ENCODE assay signal across 28 cellular contexts in genomic region chr6:149859938-149860337, GRCh38. TPM values are rescaled to one million over a fixed set of nuclear protein-coding genes. Genes with fewer than 3 reads are reported as not detected.
DNase-seq lines count a peak whose midpoint lies in the region; ATAC-seq and TF ChIP-seq lines count a peak whose summit lies in the region.
"Had no signal": no experiment of that assay in that cellular context is flagged by ENCODE, and none has a peak within 500 bp of the region (broad histone marks: within the 10 kb centered on the region; RNA-seq: fewer than 3 reads in every experiment).

No MANE protein-coding gene starts in this region.

- intact Hi-C loops in Calu3 (cut with micrococcal nuclease; ENCODE audit: unreplicated experiment) (loop anchor here (5.0 to 10.0 kb wide), 2 partner anchors 37 to 65 kb away; partner anchors contain the start of genes RAET1E and RAET1G), psoas muscle (cut with DNase I) (loop anchor here in 1 of 2 donors (2.0 kb wide), 1 partner anchor 15 kb away; no protein-coding TSS in a partner anchor)
- intact Hi-C loops in activated naive CD4-positive, alpha-beta T cell treated with anti-CD3 and anti-CD28 coated beads for 36 hours (cut with micrococcal nuclease): loop anchor here (5.0 kb wide), 2 partner anchors 147 to 373 kb away; partner anchors contain the start of gene ZC3H12D

- TF ChIP-seq CTCF in Calu3 (IDR thresholded peaks at IDR 0.05; ENCODE audit: unreplicated experiment) (no peak), chondrocyte (IDR thresholded peaks at IDR 0.05) (no peak), psoas muscle (IDR thresholded peaks at IDR 0.05) (no peak)

- H3K27me3 ChIP-seq in psoas muscle (ENCODE audit: insufficient read depth in 3 of 3, low read length in 2 of 3): no peaks in the 10 kb centered on the region
- H3K27me3 ChIP-seq: esophagus muscularis mucosa, gastroesophageal sphincter, tibial nerve had no signal

- H3K4me1 ChIP-seq in psoas muscle: peaks cover 47% of the 10 kb centered on the region

- H3K9me3 Mint-ChIP-seq in Calu3 (ENCODE audit: low read depth, unreplicated experiment) (no peaks in the 10 kb centered on the region), chondrocyte (ENCODE audit: low read depth) (no peaks in the 10 kb centered on the region)
- H3K9me3 Mint-ChIP-seq in activated naive CD4-positive, alpha-beta T cell treated with anti-CD3 and anti-CD28 coated beads, Interleukin-2, amount 10 ng/mL, durations not matched to agents 7 days and 5 days: no peaks in the 10 kb centered on the region
- no peaks in the 10 kb centered on the region for H3K9me3 Mint-ChIP-seq in activated naive CD4-positive, alpha-beta T cell treated with anti-CD3 and anti-CD28 coated beads for 36 hours
- H3K9me3 Mint-ChIP-seq: activated naive CD4-positive, alpha-beta T cell treated with anti-CD3 and anti-CD28 coated beads, Interleukin-2, amount 50 U/mL, for 24 hours; CD4-positive, CD25-positive, alpha-beta regulatory T cell; immature natural killer cell; memory B cell had no signal

- H3K4me3 Mint-ChIP-seq in Calu3 (ENCODE audit: low read depth, unreplicated experiment) (peak overlapping the region; percentile 80), chondrocyte (ENCODE audit: unreplicated experiment) (no peak overlapping the region)
- no peak overlapping the region for H3K4me3 Mint-ChIP-seq in activated naive CD4-positive, alpha-beta T cell treated with anti-CD3 and anti-CD28 coated beads, Interleukin-2, amount 10 ng/mL, durations not matched to agents 7 days and 5 days
- no peak overlapping the region for H3K4me3 Mint-ChIP-seq in activated naive CD4-positive, alpha-beta T cell treated with anti-CD3 and anti-CD28 coated beads for 36 hours
- H3K4me3 Mint-ChIP-seq: activated naive CD4-positive, alpha-beta T cell treated with anti-CD3 and anti-CD28 coated beads, Interleukin-2, amount 50 U/mL, for 24 hours; CD4-positive, CD25-positive, alpha-beta regulatory T cell; immature natural killer cell; T-helper 17 cell had no signal

- 93 to 100% (median 95%) methylated on average over 3 of the region's 3 CpGs for WGBS in psoas muscle, 3 donors

- H3K27ac Mint-ChIP-seq in Calu3 (ENCODE audit: unreplicated experiment): peak overlapping the region; percentile 89
- H3K27ac Mint-ChIP-seq in chondrocyte (ENCODE audit: unreplicated experiment): peak overlapping the region; percentile 88
- no peak overlapping the region for H3K27ac Mint-ChIP-seq in activated naive CD4-positive, alpha-beta T cell treated with anti-CD3 and anti-CD28 coated beads, Interleukin-2, amount 10 ng/mL, durations not matched to agents 7 days and 5 days
- no peak overlapping the region for H3K27ac Mint-ChIP-seq in activated naive CD4-positive, alpha-beta T cell treated with anti-CD3 and anti-CD28 coated beads for 36 hours
- H3K27ac Mint-ChIP-seq: activated naive CD4-positive, alpha-beta T cell treated with anti-CD3 and anti-CD28 coated beads, Interleukin-2, amount 50 U/mL, for 24 hours; CD4-positive, CD25-positive, alpha-beta regulatory T cell; immature natural killer cell; memory B cell; T-helper 17 cell had no signal

- DNase-seq in Calu3 (no peak), NCI-H146 treated with DMSO at 0.1 percent for 48 hours (lab: John Stamatoyannopoulos, UW; ENCODE audit: unreplicated experiment) (peak; percentile 84), chondrocyte (ENCODE audit: low spot score) (no peak), psoas muscle (no peak), SIG-M5 treated with dmso at 0.1 percent for 504 hours (lab: John Stamatoyannopoulos, UW; ENCODE audit: unreplicated experiment) (no peak)
- DNase-seq in activated naive CD4-positive, alpha-beta T cell treated with anti-CD3 and anti-CD28 coated beads, Interleukin-2, amount 10 ng/mL, durations not matched to agents 7 days and 5 days: no peak
- no peak for DNase-seq in activated naive CD4-positive, alpha-beta T cell treated with anti-CD3 and anti-CD28 coated beads for 36 hours
- DNase-seq: activated CD4-positive, alpha-beta T cell treated with anti-CD3 and anti-CD28 coated beads, Interleukin-2, amount 50 U/mL, for 48 hours; CD4-positive, CD25-positive, alpha-beta regulatory T cell; cortex of kidney; hypothalamus; immature natural killer cell; NCI-H1694 treated with DMSO at 0.1 percent for 48 hours; NCI-H2171 treated with DMSO at 0.1 percent for 48 hours; NCI-H524; SK-N-SH; stimulated activated CD4-positive, alpha-beta T cell treated with anti-CD3 and anti-CD28 coated beads, Interleukin-2, amount 100 ng/mL, for 24 hours; T-helper 17 cell had no signal

- H3K27ac ChIP-seq in psoas muscle: peak overlapping the region; percentile 60
- H3K27ac ChIP-seq: esophagus muscularis mucosa, gastroesophageal sphincter, KMS-11, tibial nerve had no signal

- no peak overlapping the region for H3K4me3 ChIP-seq in psoas muscle
- H3K4me3 ChIP-seq: esophagus muscularis mucosa, gastroesophageal sphincter, GM12878, tibial nerve had no signal

- H3K36me3 Mint-ChIP-seq in Calu3 (ENCODE audit: insufficient read depth, unreplicated experiment) (peaks cover 58% of the 10 kb centered on the region), chondrocyte (ENCODE audit: low read depth) (no peaks in the 10 kb centered on the region)
- no peaks in the 10 kb centered on the region for H3K36me3 Mint-ChIP-seq in activated naive CD4-positive, alpha-beta T cell treated with anti-CD3 and anti-CD28 coated beads, Interleukin-2, amount 10 ng/mL, durations not matched to agents 7 days and 5 days
- H3K36me3 Mint-ChIP-seq in activated naive CD4-positive, alpha-beta T cell treated with anti-CD3 and anti-CD28 coated beads for 36 hours (ENCODE audit: low read depth): no peaks in the 10 kb centered on the region
- H3K36me3 Mint-ChIP-seq: activated naive CD4-positive, alpha-beta T cell treated with anti-CD3 and anti-CD28 coated beads, Interleukin-2, amount 50 U/mL, for 24 hours; immature natural killer cell; memory B cell had no signal

- ATAC-seq in psoas muscle: no peak
- ATAC-seq: activated CD4-positive, CD25-positive, alpha-beta regulatory T cell treated with anti-CD3 and anti-CD28 coated beads, Interleukin-2, amount 50 U/mL, for 24 hours; gastroesophageal sphincter; GM12878; HCT116; T-helper 17 cell had no signal

- no TSS peak for BruUV-seq in Calu3 (replicated peaks; lab: Mats Ljungman, UMichigan)

- CTCF ChIA-PET in Calu3 (lab: Charles Lee): interaction anchor here (0.6 to 2.5 kb wide), 4 partner anchors 13 to 978 kb away, joined by 3 to 9 read pairs (median 6); no protein-coding TSS in a partner anchor
- CTCF ChIA-PET in activated naive CD4-positive, alpha-beta T cell treated with anti-CD3 and anti-CD28 coated beads, Interleukin-2, amount 10 ng/mL, durations not matched to agents 7 days and 5 days (lab: Charles Lee): interaction anchor here (1.8 to 3.4 kb wide), 2 partner anchors 12 to 20 kb away, joined by 3 to 12 read pairs; no protein-coding TSS in a partner anchor
- CTCF ChIA-PET in activated naive CD4-positive, alpha-beta T cell treated with anti-CD3 and anti-CD28 coated beads for 36 hours (lab: Charles Lee): no interaction called here

- no peaks in the 10 kb centered on the region for H3K27me3 Mint-ChIP-seq in Calu3 (ENCODE audit: unreplicated experiment)
- no peaks in the 10 kb centered on the region for H3K27me3 Mint-ChIP-seq in chondrocyte (ENCODE audit: low read depth)
- peaks cover 32% of the 10 kb centered on the region for H3K27me3 Mint-ChIP-seq in activated naive CD4-positive, alpha-beta T cell treated with anti-CD3 and anti-CD28 coated beads, Interleukin-2, amount 10 ng/mL, durations not matched to agents 7 days and 5 days
- H3K27me3 Mint-ChIP-seq in activated naive CD4-positive, alpha-beta T cell treated with anti-CD3 and anti-CD28 coated beads for 36 hours (ENCODE audit: low read depth): peaks cover 12% of the 10 kb centered on the region
- H3K27me3 Mint-ChIP-seq: activated naive CD4-positive, alpha-beta T cell treated with anti-CD3 and anti-CD28 coated beads, Interleukin-2, amount 50 U/mL, for 24 hours had no signal

- H3K9me3 ChIP-seq in psoas muscle: no peaks in the 10 kb centered on the region
- H3K9me3 ChIP-seq: esophagus muscularis mucosa, gastroesophageal sphincter, SK-N-SH, tibial nerve had no signal

- H3K4me1 Mint-ChIP-seq in Calu3 (ENCODE audit: low read depth, unreplicated experiment) (peaks cover 53% of the 10 kb centered on the region), chondrocyte (ENCODE audit: low read depth) (peaks cover 86% of the 10 kb centered on the region)
- H3K4me1 Mint-ChIP-seq in activated naive CD4-positive, alpha-beta T cell treated with anti-CD3 and anti-CD28 coated beads, Interleukin-2, amount 10 ng/mL, durations not matched to agents 7 days and 5 days: peaks cover 20% of the 10 kb centered on the region
- peaks cover 6% of the 10 kb centered on the region for H3K4me1 Mint-ChIP-seq in activated naive CD4-positive, alpha-beta T cell treated with anti-CD3 and anti-CD28 coated beads for 36 hours (ENCODE audit: low read depth)

- H3K36me3 ChIP-seq in psoas muscle (ENCODE audit: insufficient read depth in 1 of 2, low read depth in 1 of 2): no peaks in the 10 kb centered on the region
- H3K36me3 ChIP-seq: esophagus muscularis mucosa, gastroesophageal sphincter, tibial nerve had no signal

RNA-seq across cellular contexts. Expression of gene LRP11, which starts 4.2 kb away (rescaled TPM):
- total RNA-seq in Calu3 (2022): 27.4 and 31.1 TPM in 2 replicates
- total RNA-seq in chondrocyte: 61.4 to 81.7 TPM (median 61.9 TPM) in 3 replicates
- 10 to 100 TPM in 2 of 4 donors, 1 to 10 TPM in 2; 7.9 to 29.6 (median 10.2) TPM for total RNA-seq in psoas muscle
- polyA plus RNA-seq in psoas muscle: 1 to 10 TPM; 1.6 to 3.2 (median 2.5) TPM
- total RNA-seq in activated naive CD4-positive, alpha-beta T cell treated with anti-CD3 and anti-CD28 coated beads for 36 hours: 1 to 10 TPM; 4.6 to 4.7 TPM

RNA-seq across cellular contexts. Expression of gene RAET1E, which starts 38.0 kb away (rescaled TPM):
- total RNA-seq in Calu3 (2022) (0.22 TPM in 1 of 2 replicates, not detected in the other), chondrocyte (not detected in 3 replicates), psoas muscle (1 to 10 TPM; 1.4 to 6.2 (median 3.9) TPM)
- polyA plus RNA-seq in psoas muscle: 10 to 100 TPM in 1 of 3 donors, under 1 TPM in 2; 0.04 to 17.2 (median 0.31) TPM
- not detected for total RNA-seq in activated naive CD4-positive, alpha-beta T cell treated with anti-CD3 and anti-CD28 coated beads for 36 hours
- total RNA-seq: cardiac septum; CD4-positive, CD25-positive, alpha-beta regulatory T cell; GM12878 had no signal
- polyA plus RNA-seq: CD4-positive, CD25-positive, alpha-beta regulatory T cell; GM12878; immature natural killer cell had no signal

Comparison
In these comparisons a context has a peak if more than half of its experiments do, and no peak if none do; other contexts are left out.
1. H3K27ac Mint-ChIP-seq: peak in Calu3 (single experiment) and chondrocyte (single experiment); none in activated naive CD4-positive, alpha-beta T cell treated with anti-CD3 and anti-CD28 coated beads, Interleukin-2, amount 10 ng/mL, durations not matched to agents 7 days and 5 days (single experiment) and activated naive CD4-positive, alpha-beta T cell treated with anti-CD3 and anti-CD28 coated beads for 36 hours (single experiment).